In the genomic region with DNA sequence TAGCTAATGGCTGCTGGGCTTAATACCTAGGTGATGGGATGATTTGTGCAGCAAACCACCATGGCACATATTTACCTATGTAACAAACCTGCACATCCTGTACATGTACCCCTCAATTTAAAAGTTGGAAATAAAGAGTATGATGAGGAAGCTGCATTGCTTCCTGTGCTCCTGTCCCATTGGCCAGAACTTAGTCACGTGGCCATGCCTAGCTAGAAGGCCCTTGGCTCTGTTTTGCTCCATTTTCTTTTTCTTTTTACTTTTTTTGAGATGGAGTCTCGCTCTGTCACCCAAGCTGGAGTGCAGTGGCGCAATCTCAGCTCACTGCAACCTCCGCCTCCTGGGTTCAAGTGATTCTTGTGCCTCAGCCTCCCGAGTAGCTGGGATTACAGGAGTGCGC, we compare ENCODE assay signal across 2 cellular contexts. TPM values are rescaled to one million over a fixed set of nuclear protein-coding genes. Genes with fewer than 3 reads are reported as not detected.
"Had no signal": no experiment of that assay in that cellular context is flagged by ENCODE, and none has a peak within 500 bp of the region (broad histone marks: within the 10 kb centered on the region; RNA-seq: fewer than 3 reads in every experiment).

No MANE protein-coding gene starts in this region.

RNA-seq across cellular contexts. Expression of gene PYY, which starts 7.6 kb away (rescaled TPM):
- total RNA-seq: G401, GM12878 had no signal

RNA-seq across cellular contexts. Expression of gene PPY, which starts 19.0 kb away (rescaled TPM):
- total RNA-seq: G401, GM12878 had no signal
